9 cellular contexts compared by ENCODE assay signal in genomic region chr2:119407430-119408220, GRCh38. TPM values are rescaled to one million over a fixed set of nuclear protein-coding genes. Genes with fewer than 3 reads are reported as not detected.
DNase-seq lines count a peak whose midpoint lies in the region; ATAC-seq, FAIRE-seq and TF ChIP-seq lines count a peak whose summit lies in the region.
"Had no signal": no experiment of that assay in that cellular context is flagged by ENCODE, and none has a peak within 500 bp of the region (broad histone marks: within the 10 kb centered on the region; RNA-seq: fewer than 3 reads in every experiment).

No MANE protein-coding gene starts in this region.

- H3K4me1 ChIP-seq in endothelial cell of umbilical vein (ENCODE audit: control insufficient read depth, extremely low read depth, insufficient read depth, low read length): no peaks in the 10 kb centered on the region

- H2AFZ ChIP-seq in endothelial cell of umbilical vein (ENCODE audit: low read depth, low read length): no peak overlapping the region

- H3K36me3 ChIP-seq in endothelial cell of umbilical vein (ENCODE audit: control insufficient read depth in 2 of 2, extremely low read depth in 1 of 2, insufficient read depth in 2 of 2, low read length in 2 of 2): no peaks in the 10 kb centered on the region

- ATAC-seq in GM18867 (IDR thresholded peaks at IDR 0.05; ENCODE audit: unreplicated experiment): peak; percentile 67

- no peaks in the 10 kb centered on the region for H3K9me1 ChIP-seq in endothelial cell of umbilical vein (replicated peaks; ENCODE audit: control insufficient read depth, extremely low read depth, insufficient read depth, low read length)

- no TSS peak for BruUV-seq in endothelial cell of umbilical vein (replicated peaks; lab: Mats Ljungman, UMichigan)

- H4K20me1 ChIP-seq in endothelial cell of umbilical vein (replicated peaks; ENCODE audit: control insufficient read depth, extremely low read depth, insufficient read depth, low read length): no peaks in the 10 kb centered on the region

- dilution Hi-C loops in endothelial cell of umbilical vein (cut with MboI; ENCODE audit: extremely low pct_ligation_motif_present, low sequenced_read_pairs): no loop called here

- no peak overlapping the region for H3K4me2 ChIP-seq in endothelial cell of umbilical vein (ENCODE audit: insufficient read depth, low read length)

- peak; percentile 69 for FAIRE-seq in endothelial cell of umbilical vein (lab: Jason Lieb, UNC)

- no peak overlapping the region for H3K27ac ChIP-seq in endothelial cell of umbilical vein (ENCODE audit: insufficient read depth, low read depth, low read length)

- no peak for TF ChIP-seq POLR2A in endothelial cell of umbilical vein (IDR thresholded peaks at IDR 0.05; ENCODE audit: low read depth, low read length)

- H3K79me2 ChIP-seq in endothelial cell of umbilical vein (ENCODE audit: control insufficient read depth, insufficient read depth, low read length): no peaks in the 10 kb centered on the region

- H3K9ac ChIP-seq in endothelial cell of umbilical vein (replicated peaks; ENCODE audit: extremely low read depth, insufficient read depth, low read length): no peak overlapping the region

- no peaks in the 10 kb centered on the region for H3K9me3 ChIP-seq in endothelial cell of umbilical vein (replicated peaks; ENCODE audit: control insufficient read depth, insufficient read depth, low read length)

- intact Hi-C loops in endothelial cell of umbilical vein (cut with micrococcal nuclease): loop anchor here (1.0 to 5.0 kb wide), 2 partner anchors 69 to 255 kb away; no protein-coding TSS in a partner anchor

- peak; percentile 66 to 70 for TF ChIP-seq CTCF in endothelial cell of umbilical vein (IDR thresholded peaks at IDR 0.05; ENCODE audit: extremely low read depth in 1 of 2, insufficient read depth in 1 of 2, low read depth in 1 of 2, low read length in 2 of 2)

- DNase-seq in COLO829 (ENCODE audit: low spot score) (peak; percentile 60), M059J (ENCODE audit: low read depth) (peak; percentile 51), SKM-1 treated with dmso at 0.1 percent for 144 hours (lab: John Stamatoyannopoulos, UW; ENCODE audit: unreplicated experiment) (peak; percentile 61), endothelial cell of umbilical vein (ENCODE audit: low read depth, low spot score) (peak; percentile 67), midbrain (lab: John Stamatoyannopoulos, UW) (peak; percentile 68), occipital lobe (lab: John Stamatoyannopoulos, UW) (no peak)
- no peak for DNase-seq in stimulated activated naive CD4-positive, alpha-beta T cell treated with Interleukin-2 at 50 U/mL for 16 hours (lab: John Stamatoyannopoulos, UW)

- H3K27me3 ChIP-seq in endothelial cell of umbilical vein (ENCODE audit: control insufficient read depth in 2 of 2, insufficient read depth in 2 of 2, low read length in 2 of 2): peaks cover 2 to 3% of the 10 kb centered on the region in 2 experiments

- POLR2A ChIA-PET in endothelial cell of umbilical vein (lab: Charles Lee): no interaction called here

- no peak overlapping the region for H3K4me3 ChIP-seq in endothelial cell of umbilical vein (replicated peaks in 1 of 3; ENCODE audit: insufficient read depth in 1 of 3, low read depth in 1 of 3, low read length in 3 of 3)

- CTCF ChIA-PET in endothelial cell of umbilical vein (lab: Charles Lee): interaction anchor here (0.7 to 8.6 kb wide), 2 partner anchors 68 to 74 kb away, joined by 3 to 151 read pairs; no protein-coding TSS in a partner anchor

TF ChIP-seq in endothelial cell of umbilical vein, 7 proteins besides CTCF, POLR2A, EP300 and RAD21:
- TF ChIP-seq JUN (IDR thresholded peaks at IDR 0.05; ENCODE audit: borderline replicate concordance, insufficient read depth, insufficient read length, low read depth) (no peak), GATA2 (IDR thresholded peaks at IDR 0.05; ENCODE audit: insufficient read depth, insufficient read length, low read depth, low read length) (no peak), EZH2 (IDR thresholded peaks at IDR 0.05; ENCODE audit: borderline replicate concordance, low read depth, low read length, severe bottlenecking) (no peak)
TF ChIP-seq in endothelial cell of umbilical vein: peak in this region for 0.

RNA-seq across cellular contexts. Expression of gene TMEM37, which starts 24.0 kb away (rescaled TPM):
- total RNA-seq in M059J (2014; rRNA removed; shearing (Covaris generic)): not detected in 2 replicates
- total RNA-seq in endothelial cell of umbilical vein (2.9 and 3.5 TPM in 2 replicates), occipital lobe (not detected)
- polyA plus RNA-seq in endothelial cell of umbilical vein: 13.6 and 16.2 TPM in 2 replicates
- polyA plus RNA-seq in endothelial cell of umbilical vein (2011; cell fraction: cytosol; rRNA removed): 10.5 and 10.8 TPM in 2 replicates
- polyA plus RNA-seq in endothelial cell of umbilical vein (2011; cell fraction: nucleus; rRNA removed): 3.9 and 4.7 TPM in 2 replicates
- polyA plus RNA-seq in endothelial cell of umbilical vein (2012): 2.5 and 6.2 TPM in 2 replicates
- polyA minus RNA-seq in endothelial cell of umbilical vein: 8.9 and 9.4 TPM in 2 replicates
- 1.3 TPM for polyA minus RNA-seq in endothelial cell of umbilical vein (2011; cell fraction: cytosol; rRNA and poly(A)+ RNA removed)
- polyA minus RNA-seq in endothelial cell of umbilical vein (2011; cell fraction: nucleus; rRNA and poly(A)+ RNA removed): 2.5 and 3.5 TPM in 2 replicates
- total RNA-seq: activated CD8-positive, alpha-beta memory T cell treated with anti-CD3 and anti-CD28 coated beads for 36 hours had no signal

RNA-seq across cellular contexts. Expression of gene DBI, which starts 40.8 kb away (rescaled TPM):
- 195 and 214 TPM in 2 replicates for total RNA-seq in M059J (2014; rRNA removed; shearing (Covaris generic))
- total RNA-seq in endothelial cell of umbilical vein: 214 and 245 TPM in 2 replicates
- 190 and 233 TPM in 2 replicates for polyA plus RNA-seq in endothelial cell of umbilical vein
- polyA plus RNA-seq in endothelial cell of umbilical vein (2011; cell fraction: cytosol; rRNA removed): 392 and 460 TPM in 2 replicates
- polyA plus RNA-seq in endothelial cell of umbilical vein (2011; cell fraction: nucleus; rRNA removed): 89.5 and 136 TPM in 2 replicates
- 340 and 408 TPM in 2 replicates for polyA plus RNA-seq in endothelial cell of umbilical vein (2012)
- 74.5 and 84.3 TPM in 2 replicates for polyA minus RNA-seq in endothelial cell of umbilical vein
- polyA minus RNA-seq in endothelial cell of umbilical vein (2011; cell fraction: cytosol; rRNA and poly(A)+ RNA removed): 27.0 TPM
- polyA minus RNA-seq in endothelial cell of umbilical vein (2011; cell fraction: nucleus; rRNA and poly(A)+ RNA removed): 21.1 and 26.7 TPM in 2 replicates
- total RNA-seq in occipital lobe: 32.1 TPM

RNA-seq across cellular contexts. Expression of gene C2orf76, which starts 41.0 kb away (rescaled TPM):
- total RNA-seq in M059J (2014; rRNA removed; shearing (Covaris generic)): 5.7 and 11.2 TPM in 2 replicates
- 12.0 and 12.1 TPM in 2 replicates for total RNA-seq in endothelial cell of umbilical vein
- 6.0 and 7.4 TPM in 2 replicates for polyA plus RNA-seq in endothelial cell of umbilical vein
- polyA plus RNA-seq in endothelial cell of umbilical vein (2011; cell fraction: cytosol; rRNA removed): 12.1 and 12.9 TPM in 2 replicates
- polyA plus RNA-seq in endothelial cell of umbilical vein (2011; cell fraction: nucleus; rRNA removed): 4.5 and 5.6 TPM in 2 replicates
- 18.6 and 26.4 TPM in 2 replicates for polyA plus RNA-seq in endothelial cell of umbilical vein (2012)
- 5.8 and 9.4 TPM in 2 replicates for polyA minus RNA-seq in endothelial cell of umbilical vein
- not detected for polyA minus RNA-seq in endothelial cell of umbilical vein (2011; cell fraction: cytosol; rRNA and poly(A)+ RNA removed)
- polyA minus RNA-seq in endothelial cell of umbilical vein (2011; cell fraction: nucleus; rRNA and poly(A)+ RNA removed): 8.4 and 9.9 TPM in 2 replicates
- total RNA-seq in occipital lobe: 9.8 TPM

Comparison
In these comparisons a context has a peak if more than half of its experiments do, and no peak if none do; other contexts are left out.
1. DNase-seq: peak in COLO829 (single experiment), M059J (single experiment), SKM-1 treated with dmso at 0.1 percent for 144 hours (single experiment), endothelial cell of umbilical vein (single experiment) and midbrain (single experiment); none in occipital lobe (single experiment) and stimulated activated naive CD4-positive, alpha-beta T cell treated with Interleukin-2 at 50 U/mL for 16 hours (single experiment).